In the genomic region with DNA sequence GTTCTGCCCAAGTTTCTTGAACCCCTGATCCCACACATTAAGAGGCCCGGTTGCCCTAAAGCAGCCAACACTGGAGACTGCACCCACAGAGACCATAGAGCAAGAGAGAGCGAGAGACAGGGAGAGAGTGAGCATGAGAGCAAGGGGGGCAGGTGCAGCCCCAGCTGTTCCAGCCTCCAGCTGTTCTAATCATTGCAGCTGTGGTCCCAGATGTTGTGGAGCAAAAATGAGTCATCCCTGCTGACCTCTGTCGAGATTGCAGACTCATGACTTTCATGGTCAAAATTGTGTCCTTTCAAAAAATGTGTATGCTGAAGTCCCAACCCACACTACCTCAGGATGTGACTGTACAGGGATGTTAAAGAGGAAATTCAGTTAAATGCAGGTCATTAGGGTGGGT, we compare ENCODE assay signal across 10 cellular contexts.
"Had no signal": no experiment of that assay in that cellular context is flagged by ENCODE, and none has a peak within 500 bp of the region (broad histone marks: within the 10 kb centered on the region; RNA-seq: fewer than 3 reads in every experiment).

No MANE protein-coding gene starts in this region.

- H3K9me3 ChIP-seq: ascending aorta, colonic mucosa, stomach, thoracic aorta had no signal

- H3K27me3 ChIP-seq: ascending aorta, colonic mucosa, stomach had no signal

- H3K4me1 ChIP-seq: ascending aorta, colonic mucosa, stomach had no signal

- ATAC-seq: left colon had no signal

- DNase-seq: activated CD4-positive, alpha-beta memory T cell treated with anti-CD3 and anti-CD28 coated beads, Interleukin-2, amount 10 ng/mL, durations not matched to agents 7 days and 5 days; activated CD8-positive, alpha-beta memory T cell treated with anti-CD3 and anti-CD28 coated beads, Interleukin-2, amount 50 U/mL, for 4 hours; activated naive CD4-positive, alpha-beta T cell; colonic mucosa; left colon; nephron progenitor cell; stomach; T-helper 9 cell had no signal

- H3K36me3 ChIP-seq: ascending aorta, colonic mucosa, stomach, thoracic aorta had no signal

- H3K27ac ChIP-seq: ascending aorta, colonic mucosa, stomach, thoracic aorta had no signal

- H3K4me3 ChIP-seq: ascending aorta, colonic mucosa, stomach, thoracic aorta had no signal
